Comparison of ENCODE assay signal across 12 cellular contexts in genomic region chr2:40364143-40364903, GRCh38.
DNase-seq lines count a peak whose midpoint lies in the region; ATAC-seq and TF ChIP-seq lines count a peak whose summit lies in the region.
"Had no signal": no experiment of that assay in that cellular context is flagged by ENCODE, and none has a peak within 500 bp of the region (broad histone marks: within the 10 kb centered on the region; RNA-seq: fewer than 3 reads in every experiment).

No MANE protein-coding gene starts in this region.

- peak overlapping the region in 3 of 5 donors; percentile 41 to 60 (median 58) for H3K9ac ChIP-seq in subcutaneous abdominal adipose tissue (ENCODE audit: low read length in 5 of 5)

- H3K36me3 ChIP-seq in hepatocyte (replicated peaks; ENCODE audit: insufficient read depth, low read depth): no peaks in the 10 kb centered on the region
- no peaks in the 10 kb centered on the region for H3K36me3 ChIP-seq in subcutaneous abdominal adipose tissue (ENCODE audit: control insufficient read depth in 5 of 5, insufficient read depth in 5 of 5, low read length in 5 of 5)
- H3K36me3 ChIP-seq in upper lobe of left lung: no peaks in the 10 kb centered on the region
- H3K36me3 ChIP-seq: colonic mucosa had no signal

- peaks cover 16% of the 10 kb centered on the region for H3K4me1 Mint-ChIP-seq in activated B cell treated with CpG ODN at 0.5 μM for 24 hours
- H3K4me1 Mint-ChIP-seq: CD4-positive, CD25-positive, alpha-beta regulatory T cell had no signal

- no peak overlapping the region for H3K27ac Mint-ChIP-seq in activated B cell treated with CpG ODN at 0.5 μM for 24 hours
- H3K27ac Mint-ChIP-seq: CD4-positive, CD25-positive, alpha-beta regulatory T cell had no signal

- DNase-seq in NCI-H524 (lab: John Stamatoyannopoulos, UW) (peak; percentile 11 to 67), NCI-H524 treated with DMSO at 0.1 percent for 48 hours (lab: John Stamatoyannopoulos, UW) (no peak), activated B cell treated with CpG ODN at 0.5 μM for 24 hours (no peak), hepatocyte (ENCODE audit: low spot score) (no peak), NCI-H446 treated with DMSO at 0.1 percent for 48 hours (lab: John Stamatoyannopoulos, UW) (no peak), erythroblast (lab: John Stamatoyannopoulos, UW) (no peak), upper lobe of left lung (no peak)
- DNase-seq: CD4-positive, CD25-positive, alpha-beta regulatory T cell; colonic mucosa; NCI-H2171 had no signal

- H3K36me3 Mint-ChIP-seq in activated B cell treated with CpG ODN at 0.5 μM for 24 hours (ENCODE audit: low read depth): no peaks in the 10 kb centered on the region
- H3K36me3 Mint-ChIP-seq: CD4-positive, CD25-positive, alpha-beta regulatory T cell had no signal

- H3K4me3 Mint-ChIP-seq in activated B cell treated with CpG ODN at 0.5 μM for 24 hours: peak overlapping the region; percentile 5
- H3K4me3 Mint-ChIP-seq: CD4-positive, CD25-positive, alpha-beta regulatory T cell had no signal

- no peak for TF ChIP-seq CTCF in activated B cell treated with CpG ODN at 0.5 μM for 24 hours (IDR thresholded peaks at IDR 0.05)
- no peak for TF ChIP-seq CTCF in hepatocyte (IDR thresholded peaks at IDR 0.05; ENCODE audit: poor library complexity)
- TF ChIP-seq CTCF in upper lobe of left lung (IDR thresholded peaks at IDR 0.05): no peak

- no peaks in the 10 kb centered on the region for H3K9me3 ChIP-seq in hepatocyte (ENCODE audit: low read depth)
- H3K9me3 ChIP-seq in subcutaneous abdominal adipose tissue (ENCODE audit: control insufficient read depth in 5 of 5, low read length in 5 of 5): no peaks in the 10 kb centered on the region
- H3K9me3 ChIP-seq in upper lobe of left lung: no peaks in the 10 kb centered on the region
- H3K9me3 ChIP-seq: colonic mucosa had no signal

- H3K27ac ChIP-seq in hepatocyte (no peak overlapping the region), subcutaneous abdominal adipose tissue (ENCODE audit: low read depth, low read length) (peak overlapping the region; percentile 59), upper lobe of left lung (peak overlapping the region in 2 of 4 donors; percentile 14 to 32)
- H3K27ac ChIP-seq: colonic mucosa, VCaP had no signal

- no peaks in the 10 kb centered on the region for H3K27me3 ChIP-seq in hepatocyte
- no peaks in the 10 kb centered on the region for H3K27me3 ChIP-seq in subcutaneous abdominal adipose tissue (ENCODE audit: control insufficient read depth in 5 of 5, insufficient read depth in 4 of 5, low read length in 5 of 5)
- no peaks in the 10 kb centered on the region for H3K27me3 ChIP-seq in upper lobe of left lung
- H3K27me3 ChIP-seq: colonic mucosa had no signal

- H3K27me3 Mint-ChIP-seq in activated B cell treated with CpG ODN at 0.5 μM for 24 hours: no peaks in the 10 kb centered on the region
- H3K27me3 Mint-ChIP-seq: CD4-positive, CD25-positive, alpha-beta regulatory T cell had no signal

- intact Hi-C loops in activated B cell treated with CpG ODN at 0.5 μM for 24 hours (cut with micrococcal nuclease): no loop called here

- CTCF ChIA-PET in activated B cell treated with CpG ODN at 0.5 μM for 24 hours (lab: Charles Lee): no interaction called here

- POLR2A ChIA-PET in activated B cell treated with CpG ODN at 0.5 μM for 24 hours (lab: Charles Lee): no interaction called here

- no peaks in the 10 kb centered on the region for H3K9me2 ChIP-seq in hepatocyte (replicated peaks; ENCODE audit: insufficient read depth)

- WGBS in hepatocyte (ENCODE audit: low lambda C conversion rate, missing lambda C conversion rate): 51% methylated on average over 3 of the region's 3 CpGs
- 17 to 24% methylated on average over 3 of the region's 3 CpGs for WGBS in upper lobe of left lung, 2 donors

- TF ChIP-seq EP300 in upper lobe of left lung (IDR thresholded peaks at IDR 0.05): no peak

- peak overlapping the region; percentile 65 for H3K4me2 ChIP-seq in hepatocyte

- no peaks in the 10 kb centered on the region for H3K79me2 ChIP-seq in hepatocyte

- no peak for ATAC-seq in activated B cell treated with CpG ODN at 0.5 μM for 24 hours (ENCODE audit: low read depth)
- no peak for ATAC-seq in upper lobe of left lung (ENCODE audit: low FRiP score in 2 of 2)

- H4K20me1 ChIP-seq in hepatocyte (ENCODE audit: insufficient read depth, poor library complexity, severe bottlenecking): no peaks in the 10 kb centered on the region

- no peaks in the 10 kb centered on the region for H3K9me3 Mint-ChIP-seq in activated B cell treated with CpG ODN at 0.5 μM for 24 hours

- TF ChIP-seq POLR2A in erythroblast (IDR thresholded peaks at IDR 0.05; ENCODE audit: low read length) (no peak), upper lobe of left lung (IDR thresholded peaks at IDR 0.05) (no peak)

- H3K4me3 ChIP-seq in hepatocyte (no peak overlapping the region), subcutaneous abdominal adipose tissue (ENCODE audit: low read depth in 1 of 5, low read length in 5 of 5) (peak overlapping the region in 4 of 5 donors; percentile 15 to 57 (median 37)), upper lobe of left lung (peak overlapping the region in 2 of 4 donors; percentile 4 to 30)
- H3K4me3 ChIP-seq: colonic mucosa had no signal

- H3K4me1 ChIP-seq in hepatocyte (ENCODE audit: insufficient read depth) (no peaks in the 10 kb centered on the region), subcutaneous abdominal adipose tissue (ENCODE audit: control insufficient read depth in 5 of 5, insufficient read depth in 5 of 5, low read length in 5 of 5) (peaks cover 0 to 12% (median 8%) of the 10 kb centered on the region in 5 donors), upper lobe of left lung (peaks cover 0 to 3% (median 0%) of the 10 kb centered on the region in 4 donors)
- H3K4me1 ChIP-seq: colonic mucosa had no signal

- H2AFZ ChIP-seq in hepatocyte: no peak overlapping the region

Comparison
In these comparisons a context has a peak if more than half of its experiments do, and no peak if none do; other contexts are left out.
1. DNase-seq: peak in NCI-H524 (2 of 2); none in NCI-H524 treated with DMSO at 0.1 percent for 48 hours (single experiment), activated B cell treated with CpG ODN at 0.5 μM for 24 hours (single experiment), hepatocyte (single experiment), NCI-H446 treated with DMSO at 0.1 percent for 48 hours (single experiment), erythroblast (0 of 2) and upper lobe of left lung (0 of 2).